In genomic region chr9:2489838-2490314, GRCh38 we compare ENCODE assay signal across 14 cellular contexts.
DNase-seq lines count a peak whose midpoint lies in the region; ATAC-seq and TF ChIP-seq lines count a peak whose summit lies in the region.
"Had no signal": no experiment of that assay in that cellular context is flagged by ENCODE, and none has a peak within 500 bp of the region (broad histone marks: within the 10 kb centered on the region; RNA-seq: fewer than 3 reads in every experiment).

No MANE protein-coding gene starts in this region.

- H3K4me1 Mint-ChIP-seq in osteocyte (ENCODE audit: unreplicated experiment): peaks cover 17% of the 10 kb centered on the region
- no peaks in the 10 kb centered on the region for H3K4me1 Mint-ChIP-seq in activated CD4-positive, alpha-beta T cell treated with anti-CD3 and anti-CD28 coated beads for 36 hours
- H3K4me1 Mint-ChIP-seq: central memory CD8-positive, alpha-beta T cell had no signal

- ATAC-seq in activated CD4-positive, alpha-beta T cell treated with anti-CD3 and anti-CD28 coated beads for 36 hours: no peak

- peaks cover 15% of the 10 kb centered on the region for H3K4me1 ChIP-seq in SJCRH30

- peak; percentile 45 for DNase-seq in EL
- peak; percentile 9 to 60 for DNase-seq in SJCRH30
- peak; percentile 84 for DNase-seq in fibroblast of mammary gland (ENCODE audit: low read depth)
- DNase-seq in osteocyte (ENCODE audit: extremely low spot score, unreplicated experiment): no peak
- no peak for DNase-seq in GM19240 (ENCODE audit: insufficient read length, low spot score)
- no peak for DNase-seq in activated CD4-positive, alpha-beta T cell treated with anti-CD3 and anti-CD28 coated beads for 36 hours
- DNase-seq in hepatic stellate cell (ENCODE audit: low spot score): no peak
- no peak for DNase-seq in RKO (ENCODE audit: low spot score)
- DNase-seq: activated CD4-positive, alpha-beta T cell treated with anti-CD3 and anti-CD28 coated beads, Interleukin-2, amount 50 U/mL, for 48 hours; activated gamma-delta T cell; KG1; NCI-H2081 treated with DMSO at 0.1 percent for 48 hours; sigmoid colon had no signal

- no peaks in the 10 kb centered on the region for H3K27me3 Mint-ChIP-seq in osteocyte (ENCODE audit: unreplicated experiment)
- peaks cover 6% of the 10 kb centered on the region for H3K27me3 Mint-ChIP-seq in activated CD4-positive, alpha-beta T cell treated with anti-CD3 and anti-CD28 coated beads for 36 hours

- no peak overlapping the region for H3K27ac ChIP-seq in SJCRH30
- H3K27ac ChIP-seq: sigmoid colon had no signal

- H3K27me3 ChIP-seq in SJCRH30: no peaks in the 10 kb centered on the region
- H3K27me3 ChIP-seq: sigmoid colon had no signal

- H3K36me3 Mint-ChIP-seq in osteocyte (ENCODE audit: unreplicated experiment): no peaks in the 10 kb centered on the region
- H3K36me3 Mint-ChIP-seq in activated CD4-positive, alpha-beta T cell treated with anti-CD3 and anti-CD28 coated beads for 36 hours (ENCODE audit: low read depth): no peaks in the 10 kb centered on the region

- no peaks in the 10 kb centered on the region for H3K36me3 ChIP-seq in SJCRH30
- H3K36me3 ChIP-seq: sigmoid colon had no signal

- no peaks in the 10 kb centered on the region for H3K9me3 ChIP-seq in SJCRH30 (replicated peaks)
- H3K9me3 ChIP-seq: sigmoid colon had no signal

- H3K9me3 Mint-ChIP-seq in osteocyte (ENCODE audit: unreplicated experiment): no peaks in the 10 kb centered on the region
- H3K9me3 Mint-ChIP-seq in activated CD4-positive, alpha-beta T cell treated with anti-CD3 and anti-CD28 coated beads for 36 hours (ENCODE audit: low read depth): no peaks in the 10 kb centered on the region
- H3K9me3 Mint-ChIP-seq: central memory CD8-positive, alpha-beta T cell had no signal

- POLR2A ChIA-PET in activated CD4-positive, alpha-beta T cell treated with anti-CD3 and anti-CD28 coated beads for 36 hours (lab: Charles Lee): no interaction called here

- no peak overlapping the region for H3K4me3 Mint-ChIP-seq in osteocyte (ENCODE audit: unreplicated experiment)
- H3K4me3 Mint-ChIP-seq in activated CD4-positive, alpha-beta T cell treated with anti-CD3 and anti-CD28 coated beads for 36 hours: no peak overlapping the region
- H3K4me3 Mint-ChIP-seq: central memory CD8-positive, alpha-beta T cell had no signal

- CTCF ChIA-PET in activated CD4-positive, alpha-beta T cell treated with anti-CD3 and anti-CD28 coated beads for 36 hours (lab: Charles Lee): interaction anchor here (0.7 kb wide), 1 partner anchor 13 kb away, joined by 3 read pairs; no protein-coding TSS in a partner anchor

- peak overlapping the region; percentile 74 for H3K27ac Mint-ChIP-seq in osteocyte (ENCODE audit: unreplicated experiment)
- H3K27ac Mint-ChIP-seq in activated CD4-positive, alpha-beta T cell treated with anti-CD3 and anti-CD28 coated beads for 36 hours: no peak overlapping the region

- H3K4me3 ChIP-seq in SJCRH30: no peak overlapping the region
- H3K4me3 ChIP-seq in fibroblast of mammary gland (ENCODE audit: control insufficient read depth, low read depth, low read length): no peak overlapping the region
- H3K4me3 ChIP-seq: sigmoid colon had no signal

- intact Hi-C loops in activated CD4-positive, alpha-beta T cell treated with anti-CD3 and anti-CD28 coated beads for 36 hours (cut with DNase I, micrococcal nuclease): no loop called here

- TF ChIP-seq CTCF in fibroblast of mammary gland (conservative IDR thresholded peaks at IDR 0.05; ENCODE audit: control insufficient read depth, insufficient read depth, low read depth, low read length) (no peak), osteocyte (IDR thresholded peaks at IDR 0.05) (no peak)

Comparison
In these comparisons a context has a peak if more than half of its experiments do, and no peak if none do; other contexts are left out.
1. DNase-seq: peak in EL (single experiment), SJCRH30 (2 of 2) and fibroblast of mammary gland (single experiment); none in osteocyte (single experiment), GM19240 (single experiment), activated CD4-positive, alpha-beta T cell treated with anti-CD3 and anti-CD28 coated beads for 36 hours (single experiment), hepatic stellate cell (single experiment) and RKO (single experiment).